ENCODE assay signal across 8 cellular contexts in the genomic region with DNA sequence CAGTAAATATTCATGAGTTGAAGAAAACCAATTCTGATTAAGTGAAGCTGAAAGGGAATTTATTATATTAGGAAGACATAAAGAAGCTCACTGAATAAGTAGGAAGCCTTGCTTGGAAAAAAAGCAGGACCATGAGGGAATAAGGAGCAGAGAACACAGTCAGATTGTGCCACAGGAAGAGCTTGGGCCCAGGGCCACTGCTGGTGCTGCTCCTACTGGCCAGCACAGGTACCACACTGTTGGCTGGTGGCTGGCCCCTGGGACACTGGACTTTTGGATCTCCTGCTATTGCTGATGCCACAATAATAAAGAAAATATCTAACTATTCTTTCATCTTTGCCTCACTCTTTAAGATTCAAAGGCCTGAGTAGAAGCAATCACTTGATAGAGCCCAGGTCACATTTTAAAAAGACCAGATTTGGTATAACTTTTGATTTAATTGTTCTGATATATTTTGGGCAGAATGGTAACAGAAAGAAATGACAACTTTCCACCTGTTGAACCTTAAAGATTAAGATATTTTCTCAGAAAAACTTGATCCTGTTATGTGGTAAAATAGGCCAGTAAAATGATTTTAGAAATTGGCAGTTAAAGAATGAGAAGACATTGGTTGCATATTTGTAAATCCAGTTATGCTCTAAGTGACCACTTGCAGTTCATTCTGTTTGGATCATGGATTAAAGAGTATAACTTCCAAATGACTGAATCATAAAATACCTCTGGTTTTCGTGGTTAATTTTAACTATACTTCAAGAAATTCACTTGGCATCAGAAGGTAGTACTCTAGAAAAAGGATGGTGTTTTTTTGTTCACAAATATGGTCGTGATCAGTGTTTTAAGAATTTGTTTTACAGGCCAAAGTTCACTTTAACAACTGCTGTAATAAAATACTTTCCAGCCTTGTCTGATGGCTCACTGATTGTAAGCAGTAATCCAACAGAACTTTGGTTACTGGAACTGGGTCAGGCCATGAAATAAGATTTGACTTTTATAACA.
DNase-seq lines count a peak whose midpoint lies in the region; ATAC-seq, FAIRE-seq and TF ChIP-seq lines count a peak whose summit lies in the region.

No MANE protein-coding gene starts in this region.

- CTCF ChIA-PET in endothelial cell of umbilical vein (lab: Charles Lee): interaction anchor here (0.9 to 2.1 kb wide), 8 partner anchors 11 to 80 kb away, joined by 3 to 9 read pairs (median 4); partner anchors contain the start of gene DERA
- CTCF ChIA-PET in CD4-positive, alpha-beta T cell (lab: Charles Lee): no interaction called here

- H3K27me3 Mint-ChIP-seq in nephron progenitor cell (ENCODE audit: low read depth, poor library complexity): no peaks in the 10 kb centered on the region
- no peaks in the 10 kb centered on the region for H3K27me3 Mint-ChIP-seq in CD4-positive, alpha-beta T cell

- no peak overlapping the region for H3K27ac ChIP-seq in KMS-11
- peak overlapping the region; percentile 99 for H3K27ac ChIP-seq in endothelial cell of umbilical vein (ENCODE audit: insufficient read depth, low read depth, low read length)
- H3K27ac ChIP-seq in CD4-positive, alpha-beta T cell (ENCODE audit: low read depth, low read length): no peak overlapping the region

- no peak for TF ChIP-seq POLR2A in endothelial cell of umbilical vein (IDR thresholded peaks at IDR 0.05; ENCODE audit: low read depth, low read length)

- FAIRE-seq in GM19239 (lab: Jason Lieb, UNC): no peak
- peak; percentile 35 for FAIRE-seq in endothelial cell of umbilical vein (lab: Jason Lieb, UNC)

- no peaks in the 10 kb centered on the region for H3K9me3 ChIP-seq in endothelial cell of umbilical vein (replicated peaks; ENCODE audit: control insufficient read depth, insufficient read depth, low read length)
- no peaks in the 10 kb centered on the region for H3K9me3 ChIP-seq in CD4-positive, alpha-beta T cell (ENCODE audit: control insufficient read depth, low read length)

- no peaks in the 10 kb centered on the region for H3K27me3 ChIP-seq in KMS-11 (ENCODE audit: insufficient read depth, low read depth)
- no peaks in the 10 kb centered on the region for H3K27me3 ChIP-seq in endothelial cell of umbilical vein (ENCODE audit: control insufficient read depth in 2 of 2, insufficient read depth in 2 of 2, low read length in 2 of 2)
- H3K27me3 ChIP-seq in CD4-positive, alpha-beta T cell (ENCODE audit: control insufficient read depth, insufficient read depth, low read length): no peaks in the 10 kb centered on the region

- H3K9me1 ChIP-seq in endothelial cell of umbilical vein (replicated peaks; ENCODE audit: control insufficient read depth, extremely low read depth, insufficient read depth, low read length): no peaks in the 10 kb centered on the region

- H3K4me2 ChIP-seq in KMS-11 (no peak overlapping the region), endothelial cell of umbilical vein (ENCODE audit: insufficient read depth, low read length) (peak overlapping the region; percentile 83)

- H3K79me2 ChIP-seq in KMS-11 (ENCODE audit: insufficient read depth, low read depth) (no peaks in the 10 kb centered on the region), endothelial cell of umbilical vein (ENCODE audit: control insufficient read depth, insufficient read depth, low read length) (no peaks in the 10 kb centered on the region)

- peaks cover 82% of the 10 kb centered on the region for H3K4me1 Mint-ChIP-seq in nephron progenitor cell
- no peaks in the 10 kb centered on the region for H3K4me1 Mint-ChIP-seq in CD4-positive, alpha-beta T cell (ENCODE audit: low read depth)

- peak overlapping the region; percentile 87 for H3K27ac Mint-ChIP-seq in nephron progenitor cell
- no peak overlapping the region for H3K27ac Mint-ChIP-seq in CD4-positive, alpha-beta T cell

- H3K4me3 Mint-ChIP-seq in nephron progenitor cell: peak overlapping the region; percentile 47
- H3K4me3 Mint-ChIP-seq in CD4-positive, alpha-beta T cell: no peak overlapping the region

- in situ Hi-C loops in ACHN (cut with HindIII; ENCODE audit: low pct_ligation_motif_present, low pct_unique_long_range_greater_than_20kb, low sequenced_read_pairs): no loop called here

- ATAC-seq in CD4-positive, alpha-beta T cell (ENCODE audit: poor library complexity): no peak

- H3K4me3 ChIP-seq in KMS-11 (IDR thresholded peaks at IDR 0.05; ENCODE audit: insufficient read depth, low read depth, low read length): no peak overlapping the region
- no peak overlapping the region for H3K4me3 ChIP-seq in endothelial cell of umbilical vein (replicated peaks in 1 of 3; ENCODE audit: insufficient read depth in 1 of 3, low read depth in 1 of 3, low read length in 3 of 3)

- no peak overlapping the region for H3K9ac ChIP-seq in KMS-11
- H3K9ac ChIP-seq in endothelial cell of umbilical vein (replicated peaks; ENCODE audit: extremely low read depth, insufficient read depth, low read length): peak overlapping the region; percentile 68

- POLR2A ChIA-PET in endothelial cell of umbilical vein (lab: Charles Lee): interaction anchor here (1.5 kb wide), 1 partner anchor 68 kb away, joined by 4 read pairs; the partner anchor contains the start of gene DERA
- POLR2A ChIA-PET in CD4-positive, alpha-beta T cell (lab: Charles Lee): no interaction called here

- peak; percentile 96 for DNase-seq in ACHN
- peak; percentile 5 for DNase-seq in GM19239 (ENCODE audit: insufficient read length, low spot score)
- DNase-seq in endothelial cell of umbilical vein (ENCODE audit: low read depth, low spot score): peak; percentile 24
- DNase-seq in nephron progenitor cell: peak; percentile 28
- no peak for DNase-seq in SIG-M5 treated with dmso at 0.1 percent for 504 hours (lab: John Stamatoyannopoulos, UW; ENCODE audit: unreplicated experiment)
- no peak for DNase-seq in CD4-positive, alpha-beta T cell
- no peak for DNase-seq in SKM-1 treated with dmso at 0.1 percent for 144 hours (lab: John Stamatoyannopoulos, UW; ENCODE audit: unreplicated experiment)

- TF ChIP-seq CTCF in KMS-11 (conservative IDR thresholded peaks at IDR 0.05; ENCODE audit: low read depth, low read length) (peak; percentile 42), endothelial cell of umbilical vein (IDR thresholded peaks at IDR 0.05; ENCODE audit: extremely low read depth in 1 of 2, insufficient read depth in 1 of 2, low read depth in 1 of 2, low read length in 2 of 2) (peak; percentile 69 to 72), nephron progenitor cell (IDR thresholded peaks at IDR 0.05) (peak; percentile 49)
- no peak for TF ChIP-seq CTCF in CD4-positive, alpha-beta T cell (IDR thresholded peaks at IDR 0.05)

- H4K20me1 ChIP-seq in KMS-11 (ENCODE audit: insufficient read depth) (no peaks in the 10 kb centered on the region), endothelial cell of umbilical vein (replicated peaks; ENCODE audit: control insufficient read depth, extremely low read depth, insufficient read depth, low read length) (no peaks in the 10 kb centered on the region)

- H3K36me3 Mint-ChIP-seq in nephron progenitor cell (ENCODE audit: low read depth): peaks cover 32% of the 10 kb centered on the region
- peaks cover 55% of the 10 kb centered on the region for H3K36me3 Mint-ChIP-seq in CD4-positive, alpha-beta T cell (ENCODE audit: low read depth)

- dilution Hi-C loops in endothelial cell of umbilical vein (cut with MboI; ENCODE audit: extremely low pct_ligation_motif_present, low sequenced_read_pairs): no loop called here

- H3K36me3 ChIP-seq in KMS-11 (ENCODE audit: insufficient read depth) (no peaks in the 10 kb centered on the region), endothelial cell of umbilical vein (ENCODE audit: control insufficient read depth in 2 of 2, extremely low read depth in 1 of 2, insufficient read depth in 2 of 2, low read length in 2 of 2) (peaks cover 1 to 4% of the 10 kb centered on the region in 2 experiments)

- no peaks in the 10 kb centered on the region for H3K4me1 ChIP-seq in KMS-11 (ENCODE audit: low read depth, poor library complexity, severe bottlenecking)
- H3K4me1 ChIP-seq in endothelial cell of umbilical vein (ENCODE audit: control insufficient read depth, extremely low read depth, insufficient read depth, low read length): peaks cover 45% of the 10 kb centered on the region

- intact Hi-C loops in endothelial cell of umbilical vein (cut with micrococcal nuclease): loop anchor here (1.0 kb wide), 2 partner anchors 80 to 278 kb away; no protein-coding TSS in a partner anchor
- intact Hi-C loops in CD4-positive, alpha-beta T cell (cut with DNase I, micrococcal nuclease): no loop called here

- TSS peak; percentile 90 for BruUV-seq in endothelial cell of umbilical vein (replicated peaks; lab: Mats Ljungman, UMichigan)

- H2AFZ ChIP-seq in KMS-11 (ENCODE audit: low read depth) (no peak overlapping the region), endothelial cell of umbilical vein (ENCODE audit: low read depth, low read length) (no peak overlapping the region)

- no peaks in the 10 kb centered on the region for H3K9me3 Mint-ChIP-seq in nephron progenitor cell
- H3K9me3 Mint-ChIP-seq in CD4-positive, alpha-beta T cell: no peaks in the 10 kb centered on the region

TF ChIP-seq in endothelial cell of umbilical vein, 7 proteins besides CTCF, POLR2A, EP300 and RAD21:
- TF ChIP-seq MYC (IDR thresholded peaks at IDR 0.05; ENCODE audit: low read depth, low read length) (no peak), EZH2 (IDR thresholded peaks at IDR 0.05; ENCODE audit: borderline replicate concordance, low read depth, low read length, severe bottlenecking) (no peak), POLR2AphosphoS5 (IDR thresholded peaks at IDR 0.05; ENCODE audit: insufficient read depth, low read depth, low read length) (no peak), FOS (IDR thresholded peaks at IDR 0.05; ENCODE audit: borderline replicate concordance, insufficient read depth, low read length) (no peak), GATA2 (IDR thresholded peaks at IDR 0.05; ENCODE audit: insufficient read depth, insufficient read length, low read depth, low read length) (no peak), JUN (IDR thresholded peaks at IDR 0.05; ENCODE audit: borderline replicate concordance, insufficient read depth, insufficient read length, low read depth) (no peak)
- TF ChIP-seq, protein P1, sequence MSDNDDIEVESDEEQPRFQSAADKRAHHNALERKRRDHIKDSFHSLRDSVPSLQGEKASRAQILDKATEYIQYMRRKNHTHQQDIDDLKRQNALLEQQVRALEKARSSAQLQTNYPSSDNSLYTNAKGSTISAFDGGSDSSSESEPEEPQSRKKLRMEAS (IDR thresholded peaks at IDR 0.05; ENCODE audit: insufficient read depth, insufficient read length): no peak
TF ChIP-seq in endothelial cell of umbilical vein: peak in this region for 0.

Comparison
In these comparisons a context has a peak if more than half of its experiments do, and no peak if none do; other contexts are left out.
1. DNase-seq: peak in ACHN (single experiment), GM19239 (single experiment), endothelial cell of umbilical vein (single experiment) and nephron progenitor cell (single experiment); none in SIG-M5 treated with dmso at 0.1 percent for 504 hours (single experiment), CD4-positive, alpha-beta T cell (0 of 10) and SKM-1 treated with dmso at 0.1 percent for 144 hours (single experiment).